In the genomic region with DNA sequence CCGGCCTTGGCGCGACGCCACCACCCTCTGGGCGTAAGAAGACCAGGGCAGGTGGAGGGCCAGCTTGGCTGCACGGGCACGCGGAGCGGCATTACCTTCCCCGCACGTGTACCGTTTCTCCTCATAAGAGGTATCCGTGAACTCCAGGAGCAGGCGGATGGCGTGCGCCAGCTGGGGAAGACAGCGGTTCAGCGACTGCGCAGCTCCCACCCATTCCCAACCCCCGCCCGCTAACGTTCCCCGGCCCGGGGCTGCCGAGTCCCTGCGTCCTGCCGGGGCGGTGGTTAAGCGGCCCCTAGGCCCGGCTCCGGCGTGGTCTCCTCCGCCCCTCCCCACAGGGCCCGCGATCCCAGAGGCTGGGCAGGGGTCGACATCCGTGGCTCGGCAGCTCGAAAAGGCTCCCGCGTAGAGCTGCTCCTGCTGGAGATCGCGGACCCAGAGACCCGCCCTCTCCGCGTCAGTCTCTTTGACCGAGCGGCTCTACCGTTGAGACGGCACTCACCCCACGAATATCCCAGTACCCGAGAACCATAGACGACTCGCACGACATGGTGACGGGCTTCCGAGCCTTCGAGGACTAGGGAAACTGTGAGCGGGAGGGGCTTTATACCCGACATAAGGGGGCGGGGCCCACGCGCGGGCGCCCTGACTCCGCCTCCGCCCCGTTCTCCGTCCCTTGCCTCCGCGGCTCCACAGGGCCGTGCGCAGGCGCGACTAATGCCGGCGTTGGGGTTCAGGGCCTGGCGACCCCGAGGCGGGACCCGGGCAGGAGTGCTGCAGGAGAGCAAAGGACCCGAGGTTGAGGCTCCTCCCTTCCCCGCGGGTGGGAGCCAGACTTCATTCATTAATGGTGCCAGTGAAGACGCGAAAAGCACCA, we compare ENCODE assay signal across 9 cellular contexts. TPM values are rescaled to one million over a fixed set of nuclear protein-coding genes. Genes with fewer than 3 reads are reported as not detected.
A peak's percentile ranks its signal among the peaks of the same experiment; 100 is the strongest.
DNase-seq lines count a peak whose midpoint lies in the region; ATAC-seq and TF ChIP-seq lines count a peak whose summit lies in the region.
"Had no signal": no experiment of that assay in that cellular context is flagged by ENCODE, and none has a peak within 500 bp of the region (broad histone marks: within the 10 kb centered on the region; RNA-seq: fewer than 3 reads in every experiment).

No MANE protein-coding gene starts in this region.

- TF ChIP-seq CTCF in spleen (IDR thresholded peaks at IDR 0.05 in 8 of 11, conservative IDR thresholded peaks at IDR 0.05 in 3 of 11), result no peak

- peak; percentile 76 for DNase-seq in EH (ENCODE audit: low read depth)
- DNase-seq in NCI-H187 (lab: John Stamatoyannopoulos, UW), result peak; percentile 76 to 81
- peak; percentile 48 to 68 (median 61) for DNase-seq in activated CD4-positive, CD25-positive, alpha-beta regulatory T cell (lab: John Stamatoyannopoulos, UW)
- DNase-seq in caudate nucleus (lab: John Stamatoyannopoulos, UW), result peak in 56 of 61 donors; percentile 22 to 91 (median 62)
- peak; percentile 77 for DNase-seq in inferior parietal cortex (ENCODE audit: extremely low spot score)
- DNase-seq in spleen, result peak; percentile 90

- 2 to 13% (median 4%) methylated on average over 38 to 86 of the region's 86 CpGs for whole genome bisulfite sequencing in spleen, 5 donors

- H3K4me3 ChIP-seq in spleen, result peak overlapping the region; percentile 29 to 83 (median 58)

- TF ChIP-seq POLR2A in spleen (IDR thresholded peaks at IDR 0.05), result peak in 1 of 3 donors; percentile 67

- H3K9me3 ChIP-seq in spleen, result no peaks in the 10 kb centered on the region

- ATAC-seq in HG02610 (IDR thresholded peaks at IDR 0.05; ENCODE audit: unreplicated experiment), result peak; percentile 91
- ATAC-seq in HG03520 (IDR thresholded peaks at IDR 0.05; ENCODE audit: unreplicated experiment), result no peak

- intact Hi-C loops in spleen (cut with DNase I; ENCODE audit: low total_unique reads), result no loop called here

- peaks cover 0 to 17% (median 4%) of the 10 kb centered on the region in 6 donors for H3K36me3 ChIP-seq in spleen

- H3K4me1 ChIP-seq in spleen, result peaks cover 0 to 22% (median 19%) of the 10 kb centered on the region in 6 donors

- peak overlapping the region; percentile 76 for H3K27ac ChIP-seq in caudate nucleus (ENCODE audit: low read depth, low read length)
- H3K27ac ChIP-seq in spleen, result peak overlapping the region in 7 of 8 donors; percentile 8 to 83 (median 77)
- H3K27ac ChIP-seq: epithelial cell of prostate had no signal

- H3K27me3 ChIP-seq in spleen (replicated peaks in 1 of 7), result peaks cover 0 to 29% (median 5%) of the 10 kb centered on the region in 7 donors

RNA-seq across cellular contexts. Expression of gene GSTM3, which starts 0.9 kb away (rescaled TPM):
- total RNA-seq in spleen, result 10 to 100 TPM in 6 of 7 donors, 1 to 10 TPM in 1; 8.9 to 42.4 (median 21.9) TPM
- 10 to 100 TPM; 11.2 to 44.0 (median 16.9) TPM for polyA plus RNA-seq in spleen

RNA-seq across cellular contexts. Expression of gene EPS8L3, which starts 23.7 kb away (rescaled TPM):
- 1 to 10 TPM in 1 of 7 donors, not detected in 6; 1.2 TPM for total RNA-seq in spleen
- not detected for polyA plus RNA-seq in spleen

RNA-seq across cellular contexts. Expression of gene GSTM5, which starts 27.9 kb away (rescaled TPM):
- 10 to 100 TPM in 1 of 7 donors, 1 to 10 TPM in 6; 1.4 to 13.1 (median 3.7) TPM for total RNA-seq in spleen
- polyA plus RNA-seq in spleen, result 1 to 10 TPM; 2.8 to 4.2 (median 3.4) TPM

RNA-seq across cellular contexts. Expression of gene GSTM1, which starts 52.4 kb away (rescaled TPM):
- 10 to 100 TPM in 4 of 7 donors, not detected in 3; 40.8 to 98.6 (median 65.9) TPM for total RNA-seq in spleen
- polyA plus RNA-seq in spleen, result 10 to 100 TPM in 2 of 3 donors, under 1 TPM in 1; 0.47 to 74.4 (median 41.6) TPM
